ENCODE assay signal across 12 cellular contexts in the genomic region with DNA sequence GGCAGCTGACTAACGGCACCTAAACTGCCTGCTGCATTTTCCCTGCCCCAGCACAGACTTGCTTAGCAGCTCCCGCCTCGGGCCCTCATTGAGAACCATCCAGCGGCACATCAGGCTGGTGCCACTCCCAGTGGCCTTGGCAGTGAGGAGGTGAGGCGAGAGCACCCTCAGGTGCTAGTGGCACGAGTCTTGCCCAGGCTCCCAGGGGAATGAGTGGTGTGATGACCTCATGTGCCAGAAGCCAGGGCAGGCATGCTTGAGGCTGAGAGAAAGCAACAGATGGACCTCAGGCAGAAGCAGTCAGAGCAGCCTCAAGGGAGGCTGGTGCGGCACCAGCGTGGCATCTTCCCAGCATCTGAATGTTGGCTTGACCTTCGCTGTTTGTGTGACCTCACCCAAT.
DNase-seq lines count a peak whose midpoint lies in the region; ATAC-seq and TF ChIP-seq lines count a peak whose summit lies in the region.
"Had no signal": no experiment of that assay in that cellular context is flagged by ENCODE, and none has a peak within 500 bp of the region (broad histone marks: within the 10 kb centered on the region; RNA-seq: fewer than 3 reads in every experiment).

No MANE protein-coding gene starts in this region.

- H3K79me2 ChIP-seq in DND-41 (ENCODE audit: insufficient read depth, low read length): peaks cover 99% of the 10 kb centered on the region
- H3K79me2 ChIP-seq in smooth muscle cell (ENCODE audit: low read depth): no peaks in the 10 kb centered on the region

- DNase-seq in DND-41 (no peak), T1000 (lab: John Stamatoyannopoulos, UW) (peak; percentile 24), kidney tubule cell (ENCODE audit: low spot score) (peak; percentile 31), brain microvascular endothelial cell (no peak), T-helper 2 cell (no peak), smooth muscle cell (lab: John Stamatoyannopoulos, UW; ENCODE audit: unreplicated experiment) (no peak), endothelial cell (ENCODE audit: low spot score) (no peak)
- DNase-seq: effector memory CD8-positive, alpha-beta T cell; NCI-H226; OCI-M1 had no signal

- H3K4me1 Mint-ChIP-seq in endothelial cell (ENCODE audit: unreplicated experiment): peaks cover 4% of the 10 kb centered on the region

- H3K9ac ChIP-seq in BLaER1 (no peak overlapping the region), DND-41 (ENCODE audit: low read depth, low read length) (no peak overlapping the region), smooth muscle cell (ENCODE audit: low read depth) (no peak overlapping the region)

- H3K27ac ChIP-seq in BLaER1: peak overlapping the region; percentile 30; the same call in 1 of the 2 replicates
- H3K27ac ChIP-seq in DND-41 (ENCODE audit: low read length): peak overlapping the region; percentile 27; the same call in 1 of the 2 replicates
- H3K27ac ChIP-seq in brain microvascular endothelial cell: no peak overlapping the region
- H3K27ac ChIP-seq in smooth muscle cell (ENCODE audit: low read depth): no peak overlapping the region

- H3K9me3 ChIP-seq in BLaER1 (peaks cover 21% of the 10 kb centered on the region), DND-41 (ENCODE audit: insufficient read depth, low read length, severe bottlenecking) (no peaks in the 10 kb centered on the region), smooth muscle cell (replicated peaks; ENCODE audit: low read depth) (no peaks in the 10 kb centered on the region)

- H3K27ac Mint-ChIP-seq in endothelial cell (ENCODE audit: unreplicated experiment): no peak overlapping the region
- H3K27ac Mint-ChIP-seq: effector memory CD8-positive, alpha-beta T cell had no signal

- no peak overlapping the region for H3K4me3 Mint-ChIP-seq in endothelial cell (ENCODE audit: unreplicated experiment)
- H3K4me3 Mint-ChIP-seq: effector memory CD8-positive, alpha-beta T cell had no signal

- no peaks in the 10 kb centered on the region for H3F3A ChIP-seq in smooth muscle cell (ENCODE audit: low read depth)

- peaks cover 73% of the 10 kb centered on the region for H3K4me1 ChIP-seq in BLaER1
- H3K4me1 ChIP-seq in DND-41 (ENCODE audit: insufficient read depth, low read length): peaks cover 76% of the 10 kb centered on the region
- H3K4me1 ChIP-seq in smooth muscle cell (ENCODE audit: low read depth): no peaks in the 10 kb centered on the region

- H3K36me3 ChIP-seq in BLaER1: peaks cover 13% of the 10 kb centered on the region; the same call in 1 of the 2 replicates
- H3K36me3 ChIP-seq in DND-41 (ENCODE audit: insufficient read depth, low read length): no peaks in the 10 kb centered on the region; the same call in 1 of the 2 replicates
- no peaks in the 10 kb centered on the region for H3K36me3 ChIP-seq in brain microvascular endothelial cell (replicated peaks)
- no peaks in the 10 kb centered on the region for H3K36me3 ChIP-seq in smooth muscle cell (ENCODE audit: low read depth)

- WGBS in smooth muscle cell (ENCODE audit: low lambda C conversion rate): 75% methylated on average over 9 of the region's 9 CpGs

- H4K20me1 ChIP-seq in BLaER1 (peaks cover 73% of the 10 kb centered on the region; the same call in 1 of the 2 replicates), DND-41 (ENCODE audit: insufficient read depth, low read length) (peaks cover 68% of the 10 kb centered on the region), smooth muscle cell (ENCODE audit: low read depth) (no peaks in the 10 kb centered on the region)

- no peaks in the 10 kb centered on the region for H3K9me3 Mint-ChIP-seq in endothelial cell (ENCODE audit: unreplicated experiment)
- H3K9me3 Mint-ChIP-seq: effector memory CD8-positive, alpha-beta T cell had no signal

- no peak overlapping the region for H3K4me3 ChIP-seq in BLaER1
- H3K4me3 ChIP-seq in DND-41 (ENCODE audit: low read depth in 1 of 2, low read length in 2 of 2): no peak overlapping the region
- no peak overlapping the region for H3K4me3 ChIP-seq in brain microvascular endothelial cell (ENCODE audit: low read depth, low read length)
- H3K4me3 ChIP-seq in smooth muscle cell: no peak overlapping the region

- TF ChIP-seq CTCF in DND-41 (IDR thresholded peaks at IDR 0.05; ENCODE audit: borderline replicate concordance, extremely low read depth, low read length, poor library complexity, severe bottlenecking) (no peak), brain microvascular endothelial cell (IDR thresholded peaks at IDR 0.05; ENCODE audit: low read depth, low read length, missing control alignments) (no peak), smooth muscle cell (IDR thresholded peaks at IDR 0.05; ENCODE audit: borderline replicate concordance, insufficient read depth, poor library complexity, severe bottlenecking) (no peak), endothelial cell (IDR thresholded peaks at IDR 0.05; ENCODE audit: unreplicated experiment) (no peak)

- H3K4me2 ChIP-seq in BLaER1 (peak overlapping the region; percentile 43), DND-41 (ENCODE audit: insufficient read depth, low read length) (no peak overlapping the region), smooth muscle cell (no peak overlapping the region)

- in situ Hi-C loops in brain microvascular endothelial cell (cut with HindIII; ENCODE audit: low pct_ligation_motif_present, low sequenced_read_pairs): no loop called here

- ATAC-seq in DND-41 (ENCODE audit: insufficient read depth, low read depth): no peak
- ATAC-seq: activated CD4-positive, CD25-positive, alpha-beta regulatory T cell treated with anti-CD3 and anti-CD28 coated beads, Interleukin-2, amount 50 U/mL, for 24 hours; effector memory CD8-positive, alpha-beta T cell had no signal

- H3K27me3 ChIP-seq in BLaER1: no peaks in the 10 kb centered on the region
- H3K27me3 ChIP-seq in DND-41 (ENCODE audit: insufficient read depth, low read length, poor library complexity): no peaks in the 10 kb centered on the region
- H3K27me3 ChIP-seq in brain microvascular endothelial cell (replicated peaks): no peaks in the 10 kb centered on the region
- H3K27me3 ChIP-seq in smooth muscle cell (ENCODE audit: low read depth): no peaks in the 10 kb centered on the region

- H3K27me3 Mint-ChIP-seq in endothelial cell (ENCODE audit: unreplicated experiment): peaks cover 10% of the 10 kb centered on the region
- H3K27me3 Mint-ChIP-seq: effector memory CD8-positive, alpha-beta T cell had no signal

- H2AFZ ChIP-seq in DND-41 (ENCODE audit: low read depth, low read length) (no peak overlapping the region), smooth muscle cell (ENCODE audit: low read depth) (no peak overlapping the region)

- peaks cover 13% of the 10 kb centered on the region for H3K36me3 Mint-ChIP-seq in endothelial cell (ENCODE audit: low read depth, unreplicated experiment)

Comparison
In these comparisons a context has a peak if more than half of its experiments do, and no peak if none do; other contexts are left out.
1. H3K27ac ChIP-seq: peak in BLaER1 (single experiment) and DND-41 (single experiment); none in brain microvascular endothelial cell (single experiment) and smooth muscle cell (single experiment).
2. DNase-seq: peak in T1000 (single experiment) and kidney tubule cell (single experiment); none in DND-41 (single experiment), brain microvascular endothelial cell (single experiment), T-helper 2 cell (0 of 5), smooth muscle cell (single experiment) and endothelial cell (single experiment).